29 cellular contexts compared by ENCODE assay signal in the genomic region with DNA sequence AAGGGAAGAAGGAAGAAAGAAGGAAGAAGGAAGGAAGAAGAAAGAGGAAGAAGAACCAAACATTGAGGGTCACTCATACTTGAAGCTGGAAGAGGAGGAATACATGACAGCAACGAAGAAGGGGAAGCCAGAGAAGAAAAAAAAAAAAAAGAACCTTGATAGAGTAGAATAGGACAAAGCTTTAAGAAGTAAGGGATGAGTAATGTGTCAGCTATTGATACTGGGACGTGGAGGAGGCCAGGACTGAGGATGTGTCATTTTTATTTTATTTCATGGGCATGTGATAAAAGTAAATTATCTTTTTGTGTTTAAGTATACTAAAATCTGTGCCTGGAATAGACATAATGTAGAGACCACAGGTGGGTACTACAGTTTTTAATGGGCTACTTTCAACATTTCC. TPM values are rescaled to one million over a fixed set of nuclear protein-coding genes. Genes with fewer than 3 reads are reported as not detected.
A peak's percentile ranks its signal among the peaks of the same experiment; 100 is the strongest.
DNase-seq lines count a peak whose midpoint lies in the region; ATAC-seq, FAIRE-seq and TF ChIP-seq lines count a peak whose summit lies in the region.
"Had no signal": no experiment of that assay in that cellular context is flagged by ENCODE, and none has a peak within 500 bp of the region (broad histone marks: within the 10 kb centered on the region; RNA-seq: fewer than 3 reads in every experiment).

No MANE protein-coding gene starts in this region.

- H3K27ac Mint-ChIP-seq in astrocyte (ENCODE audit: unreplicated experiment): no peak overlapping the region
- H3K27ac Mint-ChIP-seq: activated CD4-positive, alpha-beta memory T cell treated with anti-CD3 and anti-CD28 coated beads for 36 hours; activated naive CD4-positive, alpha-beta T cell treated with anti-CD3 and anti-CD28 coated beads for 36 hours; activated T-cell treated with anti-CD3 and anti-CD28 coated beads, Interleukin-2, amount 50 U/mL, for 24 hours had no signal

- CTCF ChIA-PET in A549 (lab: Yijun Ruan, JAX): no interaction called here

- TF ChIP-seq CTCF in A549 (IDR thresholded peaks at IDR 0.05) (no peak), HFF-Myc (IDR thresholded peaks at IDR 0.05; ENCODE audit: low read depth, low read length, missing control alignments) (no peak), astrocyte (IDR thresholded peaks at IDR 0.05; ENCODE audit: insufficient read depth, low read depth, low read length) (no peak), MM.1S (IDR thresholded peaks at IDR 0.05; ENCODE audit: low read length) (no peak)

- H3K9me3 ChIP-seq in A549: no peaks in the 10 kb centered on the region
- H3K9me3 ChIP-seq in astrocyte (ENCODE audit: insufficient read depth, low read depth, low read length): no peaks in the 10 kb centered on the region
- no peaks in the 10 kb centered on the region for H3K9me3 ChIP-seq in MM.1S (replicated peaks; ENCODE audit: insufficient read depth, low read length)
- H3K9me3 ChIP-seq: esophagus squamous epithelium, prostate gland, upper lobe of left lung had no signal

- no peaks in the 10 kb centered on the region for H3K27me3 Mint-ChIP-seq in astrocyte (ENCODE audit: low read depth, unreplicated experiment)
- H3K27me3 Mint-ChIP-seq: activated CD4-positive, alpha-beta memory T cell treated with anti-CD3 and anti-CD28 coated beads for 36 hours had no signal

- H3K9me2 ChIP-seq in MM.1S (replicated peaks; ENCODE audit: insufficient read depth, low read length): no peaks in the 10 kb centered on the region

- no peak overlapping the region for H2AFZ ChIP-seq in astrocyte (ENCODE audit: low read depth, low read length)
- no peak overlapping the region for H2AFZ ChIP-seq in MM.1S (ENCODE audit: low read length)

- peaks cover 12% of the 10 kb centered on the region for H4K20me1 ChIP-seq in astrocyte (ENCODE audit: insufficient read depth, low read length)
- no peaks in the 10 kb centered on the region for H4K20me1 ChIP-seq in MM.1S (ENCODE audit: insufficient read depth, low read length)

- H3K36me3 ChIP-seq in astrocyte (ENCODE audit: insufficient read depth, low read length) (peaks cover 3% of the 10 kb centered on the region), MM.1S (replicated peaks; ENCODE audit: insufficient read depth, low read length) (no peaks in the 10 kb centered on the region; the same call in 1 of the 2 replicates)
- H3K36me3 ChIP-seq: esophagus squamous epithelium, heart right ventricle, prostate gland, stomach, upper lobe of left lung had no signal

- TF ChIP-seq POLR2A in A549 (IDR thresholded peaks at IDR 0.05; ENCODE audit: low read length): no peak

- H3K4me1 ChIP-seq in A549 (peaks cover 58% of the 10 kb centered on the region), astrocyte (ENCODE audit: insufficient read depth, low read length) (peaks cover 25% of the 10 kb centered on the region), MM.1S (ENCODE audit: low read length) (no peaks in the 10 kb centered on the region)
- H3K4me1 ChIP-seq: esophagus squamous epithelium, prostate gland, stomach, upper lobe of left lung had no signal

- no peak overlapping the region for H3K4me3 Mint-ChIP-seq in astrocyte (ENCODE audit: unreplicated experiment)
- H3K4me3 Mint-ChIP-seq: activated CD4-positive, alpha-beta memory T cell treated with anti-CD3 and anti-CD28 coated beads for 36 hours; activated naive CD4-positive, alpha-beta T cell treated with anti-CD3 and anti-CD28 coated beads for 36 hours; activated T-cell treated with anti-CD3 and anti-CD28 coated beads, Interleukin-2, amount 50 U/mL, for 24 hours; neural crest cell had no signal

- peak overlapping the region; percentile 91 for H3K4me2 ChIP-seq in A549
- peak overlapping the region; percentile 90 for H3K4me2 ChIP-seq in astrocyte (ENCODE audit: low read length)
- no peak overlapping the region for H3K4me2 ChIP-seq in MM.1S (ENCODE audit: low read depth, low read length)

- FAIRE-seq in A549 (lab: Jason Lieb, UNC) (no peak), astrocyte (lab: Jason Lieb, UNC) (no peak)
- FAIRE-seq: A204.1, small intestine had no signal

- DNase-seq in A549 (ENCODE audit: low read depth in 1 of 2, low spot score in 1 of 2) (no peak), HFF-Myc (ENCODE audit: extremely low read depth, low read depth) (no peak), astrocyte (ENCODE audit: low read depth) (peak; percentile 24), kidney glomerular epithelial cell (lab: John Stamatoyannopoulos, UW) (peak; percentile 18), MM.1S (no peak), NCI-H2171 treated with DMSO at 0.1 percent for 48 hours (lab: John Stamatoyannopoulos, UW) (no peak)
- DNase-seq: activated CD4-positive, alpha-beta memory T cell treated with anti-CD3 and anti-CD28 coated beads for 36 hours; activated CD4-positive, CD25-positive, alpha-beta regulatory T cell; activated naive CD4-positive, alpha-beta T cell treated with anti-CD3 and anti-CD28 coated beads for 36 hours; activated T-cell treated with anti-CD3 and anti-CD28 coated beads, Interleukin-2, amount 50 U/mL, for 24 hours; effector CD4-positive, alpha-beta T cell; esophagus squamous epithelium; GDM1; heart right ventricle; left ventricle myocardium superior; NCI-H1694; NCI-H345; small intestine; stomach; T-helper 9 cell; upper lobe of left lung had no signal

- POLR2A ChIA-PET in A549 (lab: Yijun Ruan, JAX): no interaction called here

- H3K9ac ChIP-seq in astrocyte (ENCODE audit: low read length) (peak overlapping the region; percentile 76), MM.1S (ENCODE audit: low read length) (no peak overlapping the region)

- ATAC-seq in A549 (peak; percentile 59 to 74; a peak in 4 of 6 replicates), HG02763 (IDR thresholded peaks at IDR 0.05; ENCODE audit: unreplicated experiment) (no peak), GM21528 (IDR thresholded peaks at IDR 0.05; ENCODE audit: low FRiP score, unreplicated experiment) (no peak)
- ATAC-seq: heart right ventricle, left ventricle myocardium superior, Panc1 had no signal

- peaks cover 33% of the 10 kb centered on the region for H3K4me1 Mint-ChIP-seq in astrocyte (ENCODE audit: low read depth, unreplicated experiment)
- H3K4me1 Mint-ChIP-seq: neural crest cell had no signal

- peak overlapping the region in 1 of 2 experiments; percentile 62; a peak in 2 of 6 replicates for H3K27ac ChIP-seq in A549
- H3K27ac ChIP-seq in astrocyte (ENCODE audit: low read depth, low read length): peak overlapping the region; percentile 95
- H3K27ac ChIP-seq in MM.1S (ENCODE audit: low read length): no peak overlapping the region
- H3K27ac ChIP-seq: C4-2B, esophagus squamous epithelium, heart right ventricle, prostate gland, SK-N-MC, stomach, upper lobe of left lung had no signal

- no peak for TF ChIP-seq RAD21 in A549 (conservative IDR thresholded peaks at IDR 0.05 in 1 of 2, IDR thresholded peaks at IDR 0.05 in 1 of 2)

- 23% methylated on average over 2 of the region's 2 CpGs for WGBS in A549 (ENCODE audit: missing lambda C conversion rate)

- H3F3A ChIP-seq in MM.1S (ENCODE audit: insufficient read depth, low read length): no peaks in the 10 kb centered on the region

- no peaks in the 10 kb centered on the region for H3K27me3 ChIP-seq in astrocyte (ENCODE audit: insufficient read depth, low read length)
- H3K27me3 ChIP-seq in MM.1S (replicated peaks; ENCODE audit: insufficient read depth, low read length): no peaks in the 10 kb centered on the region
- H3K27me3 ChIP-seq: esophagus squamous epithelium, heart right ventricle, stomach, upper lobe of left lung had no signal

- no peak for TF ChIP-seq EP300 in A549 (IDR thresholded peaks at IDR 0.05)

- no peaks in the 10 kb centered on the region for H3K36me3 Mint-ChIP-seq in astrocyte (ENCODE audit: low read depth, unreplicated experiment)
- H3K36me3 Mint-ChIP-seq: activated CD4-positive, alpha-beta memory T cell treated with anti-CD3 and anti-CD28 coated beads for 36 hours had no signal

- peaks cover 1% of the 10 kb centered on the region for H3K9me3 Mint-ChIP-seq in astrocyte (ENCODE audit: unreplicated experiment)
- H3K9me3 Mint-ChIP-seq: activated CD4-positive, alpha-beta memory T cell treated with anti-CD3 and anti-CD28 coated beads for 36 hours; activated naive CD4-positive, alpha-beta T cell treated with anti-CD3 and anti-CD28 coated beads for 36 hours; activated T-cell treated with anti-CD3 and anti-CD28 coated beads, Interleukin-2, amount 50 U/mL, for 24 hours had no signal

- H3K79me2 ChIP-seq in astrocyte (ENCODE audit: insufficient read depth, low read length) (peaks cover 69% of the 10 kb centered on the region), MM.1S (ENCODE audit: low read length) (peaks cover 7% of the 10 kb centered on the region)

- no peak overlapping the region for H3K4me3 ChIP-seq in A549
- H3K4me3 ChIP-seq in HFF-Myc (replicated peaks; ENCODE audit: low read depth, low read length): peak overlapping the region; percentile 74
- peak overlapping the region; percentile 10 for H3K4me3 ChIP-seq in astrocyte (ENCODE audit: insufficient read depth, low read depth, low read length)
- H3K4me3 ChIP-seq in MM.1S (ENCODE audit: low read length): no peak overlapping the region
- H3K4me3 ChIP-seq: esophagus squamous epithelium, heart right ventricle, prostate gland, SK-N-MC, stomach, upper lobe of left lung had no signal

TF ChIP-seq in A549, 52 proteins besides CTCF, POLR2A, EP300 and RAD21:
- TF ChIP-seq KDM5A (IDR thresholded peaks at IDR 0.05): no peak
- TF ChIP-seq HEYL (CRISPR knock-in tag; IDR thresholded peaks at IDR 0.05): no peak
- TF ChIP-seq ZNF302 (CRISPR knock-in tag; IDR thresholded peaks at IDR 0.05): no peak
- TF ChIP-seq SMC3 (IDR thresholded peaks at IDR 0.05): no peak
- TF ChIP-seq EHMT2 (IDR thresholded peaks at IDR 0.05; ENCODE audit: low read depth): no peak
- TF ChIP-seq ZSCAN20 (CRISPR knock-in tag; IDR thresholded peaks at IDR 0.05): no peak
- no peak for TF ChIP-seq CHD2 (IDR thresholded peaks at IDR 0.05; ENCODE audit: low read length, partially characterized antibody)

RNA-seq across cellular contexts. Expression of a gene that starts 6.4 kb away (rescaled TPM):
- 26.8 and 29.0 TPM in 2 replicates for polyA plus RNA-seq in A549 (2011; rRNA removed)
- 3.6 and 4.2 TPM in 2 replicates for polyA plus RNA-seq in A549 (2012; cell fraction: cytosol; rRNA removed)
- 5.1 and 7.2 TPM in 2 replicates for polyA plus RNA-seq in A549 (2012; cell fraction: nucleus; rRNA removed)
- 13.0 to 13.7 TPM (median 13.7 TPM) in 3 replicates for polyA plus RNA-seq in A549 (2017; fragmentation: RNase III; extraction: RNeasy Plus Mini Kit Qiagen cat#74134 plus additional on column Dnase treatment)
- polyA minus RNA-seq in A549 (2011; rRNA and poly(A)+ RNA removed): 39.8 and 42.7 TPM in 2 replicates
- 20.8 and 25.3 TPM in 2 replicates for total RNA-seq in astrocyte

Comparison
In these comparisons a context has a peak if more than half of its experiments do, and no peak if none do; other contexts are left out.
1. ATAC-seq: peak in A549 (2 of 2); none in HG02763 (single experiment) and GM21528 (single experiment).
2. DNase-seq: peak in astrocyte (single experiment) and kidney glomerular epithelial cell (single experiment); none in A549 (0 of 2), HFF-Myc (single experiment), MM.1S (single experiment) and NCI-H2171 treated with DMSO at 0.1 percent for 48 hours (single experiment).
3. H3K4me3 ChIP-seq: peak in HFF-Myc (single experiment) and astrocyte (single experiment); none in A549 (single experiment) and MM.1S (single experiment).